20 cellular contexts compared by ENCODE assay signal in genomic region chr7:91286432-91286831, GRCh38. TPM values are rescaled to one million over a fixed set of nuclear protein-coding genes. Genes with fewer than 3 reads are reported as not detected.
DNase-seq lines count a peak whose midpoint lies in the region; ATAC-seq and TF ChIP-seq lines count a peak whose summit lies in the region.
"Had no signal": no experiment of that assay in that cellular context is flagged by ENCODE, and none has a peak within 500 bp of the region (broad histone marks: within the 10 kb centered on the region; RNA-seq: fewer than 3 reads in every experiment).

No MANE protein-coding gene starts in this region.

- no peak overlapping the region for H3K9ac ChIP-seq in SK-N-MC (ENCODE audit: insufficient read length)

- H3K9me3 ChIP-seq in SK-N-MC (ENCODE audit: low read depth, low read length) (0 out of 2 replicates have a peak, but pooled peaks cover 3% of the 10 kb centered on the region), right lobe of liver (no peaks in the 10 kb centered on the region)
- H3K9me3 ChIP-seq: psoas muscle had no signal

- TF ChIP-seq POLR2A in right lobe of liver (IDR thresholded peaks at IDR 0.05): no peak

- WGBS in right lobe of liver (ENCODE audit: insufficient coverage, low coverage, low lambda C conversion rate, missing lambda C conversion rate): 65% methylated on average over 6 of the region's 6 CpGs

- H3K4me1 ChIP-seq in right lobe of liver: no peaks in the 10 kb centered on the region

- intact Hi-C loops in right lobe of liver (cut with DNase I): no loop called here

- ATAC-seq in HG02885 (IDR thresholded peaks at IDR 0.05; ENCODE audit: poor library complexity, unreplicated experiment) (no peak), right lobe of liver (no peak), GM21529 (IDR thresholded peaks at IDR 0.05; ENCODE audit: unreplicated experiment) (no peak)
- ATAC-seq: CD8-positive, alpha-beta T cell; HCT116; naive thymus-derived CD8-positive, alpha-beta T cell; psoas muscle; stimulated activated naive CD8-positive, alpha-beta T cell treated with anti-CD3 and anti-CD28 coated beads, Interleukin-15, Interleukin-2, amounts not matched to agents 100 U/mL and 50 U/mL, for 24 hours; T-cell had no signal

- no peak for TF ChIP-seq CTCF in right lobe of liver (IDR thresholded peaks at IDR 0.05)

- DNase-seq in COLO668 (lab: John Stamatoyannopoulos, UW; ENCODE audit: unreplicated experiment) (peak; percentile 41), NCI-H1105 (lab: John Stamatoyannopoulos, UW) (peak; percentile 90), NCI-H2171 (lab: John Stamatoyannopoulos, UW) (peak; percentile 97), SK-N-MC (ENCODE audit: low read depth, low spot score) (no peak), right lobe of liver (no peak)
- no peak for DNase-seq in stimulated activated CD4-positive, alpha-beta T cell treated with anti-CD3 and anti-CD28 coated beads, Interleukin-2, amount 100 ng/mL, for 24 hours
- DNase-seq: ACHN; activated CD8-positive, alpha-beta memory T cell treated with anti-CD3 and anti-CD28 coated beads for 24 hours; activated effector memory CD4-positive, alpha-beta T cell treated with anti-CD3 and anti-CD28 coated beads, Interleukin-2, amount 50 U/mL, for 16 hours; CD8-positive, alpha-beta T cell; KBM-7; naive thymus-derived CD8-positive, alpha-beta T cell; psoas muscle; stimulated activated naive CD8-positive, alpha-beta T cell treated with anti-CD3 and anti-CD28 coated beads, Interleukin-15, Interleukin-2, amounts not matched to agents 100 U/mL and 50 U/mL, for 24 hours; T-cell had no signal

- no peaks in the 10 kb centered on the region for H3K27me3 ChIP-seq in right lobe of liver

- H3K4me3 ChIP-seq in SK-N-MC (no peak overlapping the region), right lobe of liver (no peak overlapping the region)
- H3K4me3 ChIP-seq: lung, psoas muscle had no signal

- no peaks in the 10 kb centered on the region for H3K36me3 ChIP-seq in SK-N-MC (ENCODE audit: insufficient read depth, low read length)
- H3K36me3 ChIP-seq in right lobe of liver: no peaks in the 10 kb centered on the region

- H3K27ac ChIP-seq in SK-N-MC: peak overlapping the region; percentile 32; the same call in 1 of the 2 replicates
- H3K27ac ChIP-seq in right lobe of liver: no peak overlapping the region
- H3K27ac ChIP-seq: psoas muscle, VCaP had no signal

RNA-seq across cellular contexts. Expression of gene FZD1, which starts 22.2 kb away (rescaled TPM):
- total RNA-seq in right lobe of liver: 1 to 10 TPM; 1.3 to 2.6 (median 1.6) TPM
- total RNA-seq: CD8-positive, alpha-beta T cell; naive thymus-derived CD8-positive, alpha-beta T cell had no signal

Comparison
In these comparisons a context has a peak if more than half of its experiments do, and no peak if none do; other contexts are left out.
1. DNase-seq: peak in COLO668 (single experiment), NCI-H1105 (single experiment) and NCI-H2171 (single experiment); none in SK-N-MC (single experiment), right lobe of liver (0 of 3) and stimulated activated CD4-positive, alpha-beta T cell treated with anti-CD3 and anti-CD28 coated beads, Interleukin-2, amount 100 ng/mL, for 24 hours (0 of 2).